Comparison of ENCODE assay signal across 14 cellular contexts in the genomic region with DNA sequence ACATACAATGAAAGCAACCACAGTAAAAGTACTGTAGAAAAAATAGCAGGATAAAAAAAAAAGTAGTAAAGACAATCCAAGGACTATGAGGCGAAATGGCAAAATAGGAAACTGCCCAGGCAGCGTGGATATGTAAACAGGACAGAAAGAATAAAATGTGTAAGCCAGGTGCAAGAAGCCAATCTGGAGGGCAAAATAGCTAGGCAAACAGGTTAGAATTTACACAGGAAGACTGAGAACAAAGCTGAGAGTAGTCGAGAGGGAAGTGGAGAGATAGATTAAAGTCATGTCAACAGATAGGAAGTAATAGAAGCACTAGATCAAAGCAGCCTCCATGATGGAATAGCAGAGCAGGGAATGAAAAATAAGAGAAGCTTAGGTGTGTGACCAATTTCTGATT.
DNase-seq lines count a peak whose midpoint lies in the region; ATAC-seq lines count a peak whose summit lies in the region.
"Had no signal": no experiment of that assay in that cellular context is flagged by ENCODE, and none has a peak within 500 bp of the region (broad histone marks: within the 10 kb centered on the region; RNA-seq: fewer than 3 reads in every experiment).

No MANE protein-coding gene starts in this region.

- DNase-seq in DMS153 treated with DMSO at 0.1 percent for 48 hours (lab: John Stamatoyannopoulos, UW; ENCODE audit: unreplicated experiment) (peak; percentile 100), NCI-H1436 treated with DMSO at 0.1 percent for 48 hours (lab: John Stamatoyannopoulos, UW) (peak; percentile 85), NCI-H69 (lab: John Stamatoyannopoulos, UW) (peak; percentile 94), mucosa of gallbladder (ENCODE audit: low spot score) (peak; percentile 21), SIG-M5 treated with dmso at 0.1 percent for 504 hours (lab: John Stamatoyannopoulos, UW; ENCODE audit: unreplicated experiment) (no peak), SK-N-DZ (ENCODE audit: low spot score) (no peak)
- DNase-seq in activated T-cell treated with anti-CD3 and anti-CD28 coated beads, Interleukin-2, amount 50 U/mL, for 48 hours, result no peak
- DNase-seq: activated CD8-positive, alpha-beta memory T cell treated with anti-CD3 and anti-CD28 coated beads for 24 hours; activated effector memory CD4-positive, alpha-beta T cell treated with anti-CD3 and anti-CD28 coated beads, Interleukin-2, amount 50 U/mL, for 16 hours; amniotic stem cell; foreskin fibroblast; HFFc6; stimulated activated CD4-positive, alpha-beta T cell treated with anti-CD3 and anti-CD28 coated beads, Interleukin-15, amount 100 ng/mL, for 24 hours had no signal

- no peak for ATAC-seq in HG02610 (IDR thresholded peaks at IDR 0.05; ENCODE audit: unreplicated experiment)

Comparison
In these comparisons a context has a peak if more than half of its experiments do, and no peak if none do; other contexts are left out.
1. DNase-seq: peak in DMS153 treated with DMSO at 0.1 percent for 48 hours (single experiment), NCI-H1436 treated with DMSO at 0.1 percent for 48 hours (single experiment), NCI-H69 (single experiment) and mucosa of gallbladder (single experiment); none in activated T-cell treated with anti-CD3 and anti-CD28 coated beads, Interleukin-2, amount 50 U/mL, for 48 hours (0 of 2), SIG-M5 treated with dmso at 0.1 percent for 504 hours (single experiment) and SK-N-DZ (single experiment).